Comparison of ENCODE assay signal across 24 cellular contexts in the genomic region with DNA sequence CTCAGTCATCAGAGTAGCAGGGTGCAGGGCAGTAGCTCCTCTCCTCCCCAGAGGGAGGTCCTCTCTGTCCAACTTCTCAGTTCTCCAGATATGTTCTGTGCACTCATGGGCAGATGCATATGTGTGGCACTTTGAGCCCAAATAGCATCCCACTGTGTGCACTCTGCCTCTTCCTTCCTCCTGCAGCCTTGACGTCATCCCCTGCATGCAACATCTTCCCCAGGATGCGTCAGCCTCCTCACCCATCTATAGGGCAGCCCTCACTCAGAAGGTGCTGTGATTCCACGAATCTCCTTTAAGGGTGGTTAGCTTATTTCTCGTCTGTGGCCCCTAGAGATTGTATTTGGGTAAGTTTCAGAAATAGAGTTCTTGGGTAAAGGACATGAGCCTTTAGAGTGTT. TPM values are rescaled to one million over a fixed set of nuclear protein-coding genes. Genes with fewer than 3 reads are reported as not detected.
DNase-seq lines count a peak whose midpoint lies in the region; ATAC-seq and TF ChIP-seq lines count a peak whose summit lies in the region.
"Had no signal": no experiment of that assay in that cellular context is flagged by ENCODE, and none has a peak within 500 bp of the region (broad histone marks: within the 10 kb centered on the region; RNA-seq: fewer than 3 reads in every experiment).

No MANE protein-coding gene starts in this region.

- H3K9me3 ChIP-seq in heart left ventricle (no peaks in the 10 kb centered on the region), osteoblast (ENCODE audit: low read depth, low read length) (no peaks in the 10 kb centered on the region), transverse colon (no peaks in the 10 kb centered on the region)

- no peak for TF ChIP-seq POLR2A in heart left ventricle (IDR thresholded peaks at IDR 0.05)
- TF ChIP-seq POLR2A in transverse colon (IDR thresholded peaks at IDR 0.05), result no peak

- peaks cover 50% of the 10 kb centered on the region for H3K4me1 Mint-ChIP-seq in dendritic cell treated with granulocyte-macrophage colony-stimulating factor and Interleukin-4, amounts not matched to agents 40 ng/mL and 50 ng/mL, for 4 days (ENCODE audit: low read depth)

- peak overlapping the region; percentile 78 for H3K27ac Mint-ChIP-seq in dendritic cell treated with granulocyte-macrophage colony-stimulating factor and Interleukin-4, amounts not matched to agents 40 ng/mL and 50 ng/mL, for 4 days
- H3K27ac Mint-ChIP-seq: activated CD4-positive, alpha-beta T cell treated with anti-CD3 and anti-CD28 coated beads for 36 hours; activated CD8-positive, alpha-beta memory T cell treated with anti-CD3 and anti-CD28 coated beads, Interleukin-2, amount 10 ng/mL, durations not matched to agents 7 days and 5 days had no signal

- peaks cover 39% of the 10 kb centered on the region for H3K79me2 ChIP-seq in osteoblast (ENCODE audit: insufficient read depth, low read length)

- in situ Hi-C loops in transverse colon (cut with MboI; ENCODE audit: low pct_ligation_motif_present in 1 of 4, low pct_unique_long_range_greater_than_20kb in 1 of 4, low sequenced_read_pairs in 3 of 4), result no loop called here

- H3K4me1 ChIP-seq in heart left ventricle (peaks cover 0 to 56% (median 35%) of the 10 kb centered on the region in 12 donors), osteoblast (ENCODE audit: insufficient read depth, low read length) (peaks cover 61% of the 10 kb centered on the region), transverse colon (peaks cover 0 to 23% (median under 1%) of the 10 kb centered on the region in 4 donors)
- H3K4me1 ChIP-seq: parathyroid adenoma had no signal

- no peak overlapping the region for H2AFZ ChIP-seq in osteoblast (ENCODE audit: low read length)
- H2AFZ ChIP-seq: parathyroid adenoma had no signal

- peaks cover 30% of the 10 kb centered on the region for H3K36me3 Mint-ChIP-seq in dendritic cell treated with granulocyte-macrophage colony-stimulating factor and Interleukin-4, amounts not matched to agents 40 ng/mL and 50 ng/mL, for 4 days (ENCODE audit: low read depth)
- H3K36me3 Mint-ChIP-seq: activated CD8-positive, alpha-beta memory T cell treated with anti-CD3 and anti-CD28 coated beads, Interleukin-2, amount 10 ng/mL, durations not matched to agents 7 days and 5 days had no signal

- WGBS in heart left ventricle, 4 donors, result 82 to 94% (median 91%) methylated on average over 4 of the region's 4 CpGs
- 92 to 100% methylated on average over 3 to 4 of the region's 4 CpGs for WGBS in transverse colon (ENCODE audit: low coverage in 1 of 2), 2 donors

- intact Hi-C loops in heart left ventricle (cut with DNase I) (no loop called here), left ventricle myocardium superior (cut with micrococcal nuclease) (no loop called here), transverse colon (cut with DNase I; ENCODE audit: low total_unique reads) (no loop called here)
- intact Hi-C loops in dendritic cell treated with granulocyte-macrophage colony-stimulating factor and Interleukin-4, amounts not matched to agents 40 ng/mL and 50 ng/mL, for 4 days (cut with micrococcal nuclease), result no loop called here

- no peak for ATAC-seq in heart left ventricle
- ATAC-seq in left ventricle myocardium superior, result no peak
- ATAC-seq in GM21360 (IDR thresholded peaks at IDR 0.05; ENCODE audit: unreplicated experiment), result no peak
- ATAC-seq: activated CD4-positive, alpha-beta T cell treated with anti-CD3 and anti-CD28 coated beads for 36 hours; activated CD8-positive, alpha-beta memory T cell treated with anti-CD3 and anti-CD28 coated beads, Interleukin-2, amount 10 ng/mL, durations not matched to agents 7 days and 5 days; PC-3 had no signal

- TF ChIP-seq CTCF in heart left ventricle (IDR thresholded peaks at IDR 0.05), result no peak
- no peak for TF ChIP-seq CTCF in osteoblast (IDR thresholded peaks at IDR 0.05; ENCODE audit: extremely low read depth, low read depth, low read length)
- no peak for TF ChIP-seq CTCF in transverse colon (IDR thresholded peaks at IDR 0.05)

- H3K36me3 ChIP-seq in heart left ventricle, result peaks cover 0 to 15% (median 0%) of the 10 kb centered on the region in 9 donors
- H3K36me3 ChIP-seq in osteoblast (ENCODE audit: insufficient read depth, low read length), result no peaks in the 10 kb centered on the region
- no peaks in the 10 kb centered on the region for H3K36me3 ChIP-seq in transverse colon

- peak overlapping the region in 10 of 12 donors; percentile 17 to 95 (median 82) for H3K27ac ChIP-seq in heart left ventricle
- peak overlapping the region; percentile 98 for H3K27ac ChIP-seq in osteoblast (ENCODE audit: low read depth, low read length)
- H3K27ac ChIP-seq in transverse colon, result peak overlapping the region in 3 of 4 donors; percentile 64 to 69 (median 69)
- H3K27ac ChIP-seq: epithelial cell of prostate, parathyroid adenoma, SK-N-MC had no signal

- H3K4me2 ChIP-seq in osteoblast (ENCODE audit: insufficient read depth, low read length), result no peak overlapping the region

- H3K27me3 ChIP-seq in heart left ventricle (no peaks in the 10 kb centered on the region), osteoblast (ENCODE audit: insufficient read depth, low read length) (no peaks in the 10 kb centered on the region), transverse colon (no peaks in the 10 kb centered on the region)

- H4K20me1 ChIP-seq in osteoblast (ENCODE audit: insufficient read depth, low read length), result no peaks in the 10 kb centered on the region

- no peak for DNase-seq in heart left ventricle
- DNase-seq in left ventricle myocardium superior, result no peak
- DNase-seq in osteoblast (ENCODE audit: insufficient read length, low spot score, missing footprints), result peak; percentile 84
- DNase-seq in transverse colon, result no peak
- DNase-seq in putamen (ENCODE audit: low spot score), result no peak
- no peak for DNase-seq in NK-92 (lab: John Stamatoyannopoulos, UW; ENCODE audit: unreplicated experiment)
- DNase-seq: ACHN; activated CD4-positive, alpha-beta T cell treated with anti-CD3 and anti-CD28 coated beads for 36 hours; activated CD8-positive, alpha-beta memory T cell treated with anti-CD3 and anti-CD28 coated beads, Interleukin-2, amount 10 ng/mL, durations not matched to agents 7 days and 5 days; activated effector memory CD4-positive, alpha-beta T cell treated with anti-CD3 and anti-CD28 coated beads, Interleukin-2, amount 50 U/mL, for 16 hours; CD4-positive, alpha-beta memory T cell; dermis blood vessel endothelial cell; DMS79; NCI-H1436; NCI-H2171 treated with DMSO at 0.1 percent for 48 hours; NCI-H82; PC-3; stimulated activated CD8-positive, alpha-beta memory T cell treated with anti-CD3 and anti-CD28 coated beads, Interleukin-4, amount 100 ng/mL, for 48 hours had no signal

- H3K4me3 Mint-ChIP-seq in dendritic cell treated with granulocyte-macrophage colony-stimulating factor and Interleukin-4, amounts not matched to agents 40 ng/mL and 50 ng/mL, for 4 days, result no peak overlapping the region
- H3K4me3 Mint-ChIP-seq: activated CD4-positive, alpha-beta T cell treated with anti-CD3 and anti-CD28 coated beads for 36 hours; activated CD8-positive, alpha-beta memory T cell treated with anti-CD3 and anti-CD28 coated beads, Interleukin-2, amount 10 ng/mL, durations not matched to agents 7 days and 5 days; CD4-positive, alpha-beta memory T cell had no signal

- no peak for TF ChIP-seq EP300 in transverse colon (IDR thresholded peaks at IDR 0.05; ENCODE audit: low read depth)

- peaks cover 18% of the 10 kb centered on the region for H3K27me3 Mint-ChIP-seq in dendritic cell treated with granulocyte-macrophage colony-stimulating factor and Interleukin-4, amounts not matched to agents 40 ng/mL and 50 ng/mL, for 4 days
- H3K27me3 Mint-ChIP-seq: activated CD4-positive, alpha-beta T cell treated with anti-CD3 and anti-CD28 coated beads for 36 hours; activated CD8-positive, alpha-beta memory T cell treated with anti-CD3 and anti-CD28 coated beads, Interleukin-2, amount 10 ng/mL, durations not matched to agents 7 days and 5 days; CD4-positive, alpha-beta memory T cell had no signal

- H3K9me3 Mint-ChIP-seq in dendritic cell treated with granulocyte-macrophage colony-stimulating factor and Interleukin-4, amounts not matched to agents 40 ng/mL and 50 ng/mL, for 4 days, result no peaks in the 10 kb centered on the region
- H3K9me3 Mint-ChIP-seq: CD4-positive, alpha-beta memory T cell had no signal

- no peak overlapping the region for H3K4me3 ChIP-seq in heart left ventricle
- H3K4me3 ChIP-seq in osteoblast (ENCODE audit: insufficient read depth, low read length), result no peak overlapping the region
- no peak overlapping the region for H3K4me3 ChIP-seq in transverse colon
- H3K4me3 ChIP-seq: SK-N-MC had no signal

RNA-seq across cellular contexts. Expression of gene CRTC1, which starts 22.1 kb away (rescaled TPM):
- 10 to 100 TPM in 2 of 9 donors, 1 to 10 TPM in 7; 3.8 to 10.2 (median 8.2) TPM for total RNA-seq in heart left ventricle
- polyA plus RNA-seq in heart left ventricle, result 1 to 10 TPM; 4.4 to 6.4 TPM
- total RNA-seq in left ventricle myocardium superior, result 10.3 TPM
- 3.8 and 4.0 TPM in 2 replicates for total RNA-seq in osteoblast
- total RNA-seq in transverse colon, result 10 to 100 TPM in 1 of 4 donors, 1 to 10 TPM in 3; 6.2 to 17.6 (median 7.7) TPM

RNA-seq across cellular contexts. Expression of gene KLHL26, which starts 24.5 kb away (rescaled TPM):
- 10 to 100 TPM in 1 of 9 donors, 1 to 10 TPM in 8; 4.6 to 11.4 (median 6.8) TPM for total RNA-seq in heart left ventricle
- polyA plus RNA-seq in heart left ventricle, result 1 to 10 TPM; 2.8 to 4.9 TPM
- total RNA-seq in left ventricle myocardium superior, result 5.8 TPM
- 5.1 and 5.3 TPM in 2 replicates for total RNA-seq in osteoblast
- total RNA-seq in transverse colon, result 10 to 100 TPM in 1 of 4 donors, 1 to 10 TPM in 3; 7.0 to 15.7 (median 7.6) TPM

RNA-seq across cellular contexts. Expression of gene TMEM59L, which starts 48.7 kb away (rescaled TPM):
- 1 to 10 TPM in 5 of 9 donors, under 1 TPM in 4; 0.50 to 4.6 (median 1.1) TPM for total RNA-seq in heart left ventricle
- 1 to 10 TPM; 1.5 to 5.1 TPM for polyA plus RNA-seq in heart left ventricle
- total RNA-seq in left ventricle myocardium superior, result 1.5 TPM
- total RNA-seq in osteoblast, result 0.36 and 2.1 TPM in 2 replicates
- 10 to 100 TPM in 2 of 4 donors, under 1 TPM in 2; 0.48 to 21.7 (median 8.6) TPM for total RNA-seq in transverse colon
- total RNA-seq: activated CD8-positive, alpha-beta memory T cell treated with anti-CD3 and anti-CD28 coated beads, Interleukin-2, amount 10 ng/mL, durations not matched to agents 7 days and 5 days; CD4-positive, alpha-beta memory T cell had no signal
- polyA plus RNA-seq: CD4-positive, alpha-beta memory T cell had no signal

RNA-seq across cellular contexts. Expression of gene CRLF1, which starts 54.7 kb away (rescaled TPM):
- total RNA-seq in heart left ventricle (10 to 100 TPM in 4 of 9 donors, 1 to 10 TPM in 5; 2.8 to 60.5 (median 9.9) TPM), left ventricle myocardium superior (21.4 TPM), osteoblast (6.9 and 15.9 TPM in 2 replicates), transverse colon (10 to 100 TPM in 1 of 4 donors, 1 to 10 TPM in 3; 1.1 to 21.0 (median 6.1) TPM)
- 10 to 100 TPM; 50.2 to 64.0 TPM for polyA plus RNA-seq in heart left ventricle
- total RNA-seq: activated CD4-positive, alpha-beta T cell treated with anti-CD3 and anti-CD28 coated beads for 36 hours; activated CD8-positive, alpha-beta memory T cell treated with anti-CD3 and anti-CD28 coated beads, Interleukin-2, amount 10 ng/mL, durations not matched to agents 7 days and 5 days; CD4-positive, alpha-beta memory T cell; dermis blood vessel endothelial cell; glomerular endothelial cell had no signal
